In genomic region chr11:65524747-65525658, GRCh38 we compare ENCODE assay signal across 8 cellular contexts. TPM values are rescaled to one million over a fixed set of nuclear protein-coding genes. Genes with fewer than 3 reads are reported as not detected.
DNase-seq lines count a peak whose midpoint lies in the region; ATAC-seq and TF ChIP-seq lines count a peak whose summit lies in the region.

Gene SCYL1 (plus strand): TSS chr11:65525083. CDS start chr11:65525154, 71 bp downstream.

- intact Hi-C loops in activated CD8-positive, alpha-beta T cell treated with anti-CD3 and anti-CD28 coated beads for 36 hours (cut with micrococcal nuclease): no loop called here

- peaks cover 17% of the 10 kb centered on the region for H3K4me1 ChIP-seq in ectodermal cell (ENCODE audit: control insufficient read depth, insufficient read depth, low read length)
- H3K4me1 ChIP-seq in lung (ENCODE audit: control insufficient read depth in 2 of 2, insufficient read depth in 2 of 2, low read length in 2 of 2): peaks cover 5 to 16% of the 10 kb centered on the region in 2 donors

- ATAC-seq in HG02588 (IDR thresholded peaks at IDR 0.05; ENCODE audit: unreplicated experiment) (peak; percentile 54), lung (ENCODE audit: insufficient read depth, low FRiP score) (peak; percentile 93)
- ATAC-seq in activated CD8-positive, alpha-beta T cell treated with anti-CD3 and anti-CD28 coated beads for 36 hours: peak; percentile 93

- CTCF ChIA-PET in activated CD8-positive, alpha-beta T cell treated with anti-CD3 and anti-CD28 coated beads for 36 hours (lab: Charles Lee): interaction anchor here (0.6 to 2.5 kb wide), 8 partner anchors 13 to 210 kb away, joined by 3 to 16 read pairs (median 6); partner anchors contain the start of genes CDC42EP2 and FAM89B

- peak within 1 kb of the TSS; percentile 94 for H3K27ac Mint-ChIP-seq in activated CD8-positive, alpha-beta T cell treated with anti-CD3 and anti-CD28 coated beads for 36 hours

- peaks cover 3% of the 10 kb centered on the region for H3K36me3 ChIP-seq in ectodermal cell (ENCODE audit: control insufficient read depth, insufficient read depth, low read length)
- H3K36me3 ChIP-seq in lung (ENCODE audit: control insufficient read depth in 2 of 2, insufficient read depth in 2 of 2, low read length in 2 of 2): peaks cover 0 to 13% of the 10 kb centered on the region in 2 donors

- H3K27me3 ChIP-seq in ectodermal cell (ENCODE audit: control insufficient read depth, insufficient read depth, low read length, poor library complexity, severe bottlenecking) (no peaks in the 10 kb centered on the region), lung (ENCODE audit: control insufficient read depth, insufficient read depth) (no peaks in the 10 kb centered on the region)

- POLR2A ChIA-PET in activated CD8-positive, alpha-beta T cell treated with anti-CD3 and anti-CD28 coated beads for 36 hours (lab: Charles Lee): interaction anchor here (0.7 to 4.0 kb wide), 16 partner anchors 12 to 153 kb away, joined by 3 to 42 read pairs (median 4); partner anchors contain the start of genes MALAT1, MAP3K11, NEAT1 and PCNX3

- peak within 1 kb of the TSS; percentile 79 for H3K4me3 ChIP-seq in GM08714 (ENCODE audit: low read length)
- H3K4me3 ChIP-seq in ectodermal cell (ENCODE audit: insufficient read depth, low read depth, low read length): peak within 1 kb of the TSS; percentile 79
- peak within 1 kb of the TSS; percentile 91 for H3K4me3 ChIP-seq in lung

- peak within 1 kb of the TSS; percentile 93 for H3K4me3 Mint-ChIP-seq in activated CD8-positive, alpha-beta T cell treated with anti-CD3 and anti-CD28 coated beads for 36 hours

- DNase-seq in NCI-H460 (ENCODE audit: extremely low read depth, low read depth): peak; percentile 60
- peak; percentile 79 for DNase-seq in activated CD8-positive, alpha-beta T cell treated with anti-CD3 and anti-CD28 coated beads for 36 hours
- peak; percentile 81 for DNase-seq in lung (ENCODE audit: low spot score)
- DNase-seq in stimulated activated CD4-positive, alpha-beta T cell treated with anti-CD3 and anti-CD28 coated beads, TNF-alpha, amount 100 ng/mL, for 24 hours (ENCODE audit: low read depth in 3 of 3): peak; percentile 58 to 73 (median 70)
- DNase-seq in cortex of kidney (lab: John Stamatoyannopoulos, UW): no peak

- H3K27ac ChIP-seq in ectodermal cell (ENCODE audit: insufficient read depth, low read depth, low read length, poor library complexity, severe bottlenecking) (peak within 1 kb of the TSS; percentile 63), lung (ENCODE audit: low read depth in 1 of 2, low read length in 1 of 2) (peak within 1 kb of the TSS; percentile 93 to 99)

- no peaks in the 10 kb centered on the region for H3K27me3 Mint-ChIP-seq in activated CD8-positive, alpha-beta T cell treated with anti-CD3 and anti-CD28 coated beads for 36 hours

- no peaks in the 10 kb centered on the region for H3K9me3 Mint-ChIP-seq in activated CD8-positive, alpha-beta T cell treated with anti-CD3 and anti-CD28 coated beads for 36 hours

- peaks cover 24% of the 10 kb centered on the region for H3K36me3 Mint-ChIP-seq in activated CD8-positive, alpha-beta T cell treated with anti-CD3 and anti-CD28 coated beads for 36 hours (ENCODE audit: low read depth)

- H3K4me1 Mint-ChIP-seq in activated CD8-positive, alpha-beta T cell treated with anti-CD3 and anti-CD28 coated beads for 36 hours (ENCODE audit: low read depth): peaks cover 61% of the 10 kb centered on the region

- 1% methylated on average over 72 to 75 of the region's 87 CpGs for WGBS in ectodermal cell, 2 experiments
- WGBS in lung, 2 donors: 1% methylated on average over 79 to 83 of the region's 87 CpGs

- TF ChIP-seq CTCF in activated CD8-positive, alpha-beta T cell treated with anti-CD3 and anti-CD28 coated beads for 36 hours (IDR thresholded peaks at IDR 0.05): no peak
- TF ChIP-seq CTCF in lung (IDR thresholded peaks at IDR 0.05; ENCODE audit: control extremely low read depth, extremely low read depth): no peak

- H3K9me3 ChIP-seq in ectodermal cell (ENCODE audit: control insufficient read depth, low read length) (no peaks in the 10 kb centered on the region), lung (ENCODE audit: control insufficient read depth in 2 of 2, insufficient read depth in 1 of 2, low read length in 1 of 2) (no peaks in the 10 kb centered on the region)

RNA-seq across cellular contexts. Expression of gene SCYL1, which starts in this region (rescaled TPM):
- 45.0 and 47.3 TPM in 2 replicates for total RNA-seq in NCI-H460 (2014; rRNA removed; shearing (Covaris generic))
- 50.8 and 65.1 TPM in 2 replicates for polyA plus RNA-seq in NCI-H460 (2014; cell fraction: nucleus; rRNA removed)
- 10 to 100 TPM; 71.5 to 76.8 TPM for total RNA-seq in activated CD8-positive, alpha-beta T cell treated with anti-CD3 and anti-CD28 coated beads for 36 hours
- polyA plus RNA-seq in ectodermal cell (2013, experiment 1 of 4): 52.2 TPM
- 49.6 TPM for polyA plus RNA-seq in ectodermal cell (2013, experiment 2 of 4)
- 46.2 TPM for polyA plus RNA-seq in ectodermal cell (2013, experiment 3 of 4)
- 55.4 TPM for polyA plus RNA-seq in ectodermal cell (2013, experiment 4 of 4)
- 10 to 100 TPM; 54.3 to 93.8 TPM for total RNA-seq in lung
- 100 to 1,000 TPM in 1 of 2 donors, 10 to 100 TPM in 1; 79.1 to 107 TPM for polyA plus RNA-seq in lung
